30 cellular contexts compared by ENCODE assay signal in genomic region chr2:234724850-234725249, GRCh38.
"Had no signal": no experiment of that assay in that cellular context is flagged by ENCODE, and none has a peak within 500 bp of the region (broad histone marks: within the 10 kb centered on the region; RNA-seq: fewer than 3 reads in every experiment).

No MANE protein-coding gene starts in this region.

- H3K4me1 Mint-ChIP-seq: activated CD4-positive, alpha-beta T cell treated with anti-CD3 and anti-CD28 coated beads for 36 hours; activated CD4-positive, alpha-beta T cell treated with anti-CD3 and anti-CD28 coated beads, Interleukin-2, amount 10 ng/mL, durations not matched to agents 7 days and 5 days; activated naive CD4-positive, alpha-beta T cell treated with anti-CD3 and anti-CD28 coated beads, Interleukin-2, amount 50 U/mL, for 24 hours; activated naive CD8-positive, alpha-beta T cell treated with anti-CD3 and anti-CD28 coated beads, Interleukin-2, amount 10 ng/mL, durations not matched to agents 7 days and 5 days; central memory CD8-positive, alpha-beta T cell had no signal

- H3K4me1 ChIP-seq: ascending aorta had no signal

- H2AFZ ChIP-seq: PC-9 had no signal

- H3K36me3 ChIP-seq: ascending aorta, cardiac muscle cell, MG63 had no signal

- H3K9me3 ChIP-seq: ascending aorta, MG63 had no signal

- H3K36me3 Mint-ChIP-seq: activated naive CD4-positive, alpha-beta T cell treated with anti-CD3 and anti-CD28 coated beads, Interleukin-2, amount 50 U/mL, for 24 hours; activated naive CD8-positive, alpha-beta T cell treated with anti-CD3 and anti-CD28 coated beads, Interleukin-2, amount 10 ng/mL, durations not matched to agents 7 days and 5 days had no signal

- H3K27ac ChIP-seq: ascending aorta, cardiac muscle cell, RWPE1 had no signal

- H3K9me3 Mint-ChIP-seq: activated CD4-positive, alpha-beta T cell treated with anti-CD3 and anti-CD28 coated beads, Interleukin-2, amount 10 ng/mL, durations not matched to agents 7 days and 5 days; activated naive CD4-positive, alpha-beta T cell treated with anti-CD3 and anti-CD28 coated beads, Interleukin-2, amount 50 U/mL, for 24 hours; activated naive CD8-positive, alpha-beta T cell treated with anti-CD3 and anti-CD28 coated beads, Interleukin-2, amount 10 ng/mL, durations not matched to agents 7 days and 5 days; activated T-cell treated with anti-CD3 and anti-CD28 coated beads, Interleukin-2, amount 50 U/mL, for 24 hours; activated T-helper 2 cell treated with anti-CD3 and anti-CD28 coated beads, Interferon-gamma antibody, Interleukin-2, Interleukin-4, amounts not matched to agents 10 μg/mL and 5 μg/mL and 100 μg/mL, durations not matched to agents 14 hours and 24 hours and 36 hours; central memory CD8-positive, alpha-beta T cell had no signal

- H3K27me3 ChIP-seq: ascending aorta, cardiac muscle cell, MG63 had no signal

- DNase-seq: activated CD4-positive, alpha-beta T cell treated with anti-CD3 and anti-CD28 coated beads for 36 hours; activated CD4-positive, alpha-beta T cell treated with anti-CD3 and anti-CD28 coated beads, Interleukin-2, amount 10 ng/mL, durations not matched to agents 7 days and 5 days; activated CD4-positive, alpha-beta T cell treated with anti-CD3 and anti-CD28 coated beads, Interleukin-2, amount 50 U/mL, for 48 hours; activated CD8-positive, alpha-beta T cell treated with anti-CD3 and anti-CD28 coated beads, Interleukin-2, amount 10 ng/mL, durations not matched to agents 7 days and 5 days; activated gamma-delta T cell; activated naive CD4-positive, alpha-beta T cell treated with Interleukin-2 at 50 U/mL for 16 hours; activated naive CD8-positive, alpha-beta T cell treated with anti-CD3 and anti-CD28 coated beads, Interleukin-2, amount 10 ng/mL, durations not matched to agents 7 days and 5 days; activated T-cell treated with anti-CD3 and anti-CD28 coated beads, Interleukin-2, amount 50 U/mL, for 24 hours; amygdala; MG63; NCI-H1048; NCI-H1105 treated with DMSO at 0.1 percent for 48 hours; NCI-H1436; NCI-H1694; NCI-H2029; NCI-H345; NCI-H524 treated with DMSO at 0.1 percent for 48 hours; PC-9; SIG-M5; T-helper 1 cell; T-helper 2 cell; T-helper 9 cell had no signal

- H3K4me3 Mint-ChIP-seq: activated CD4-positive, alpha-beta T cell treated with anti-CD3 and anti-CD28 coated beads for 36 hours; activated CD4-positive, alpha-beta T cell treated with anti-CD3 and anti-CD28 coated beads, Interleukin-2, amount 10 ng/mL, durations not matched to agents 7 days and 5 days; activated CD8-positive, alpha-beta T cell treated with anti-CD3 and anti-CD28 coated beads, Interleukin-2, amount 10 ng/mL, durations not matched to agents 7 days and 5 days; activated naive CD4-positive, alpha-beta T cell treated with anti-CD3 and anti-CD28 coated beads, Interleukin-2, amount 50 U/mL, for 24 hours; activated naive CD8-positive, alpha-beta T cell treated with anti-CD3 and anti-CD28 coated beads, Interleukin-2, amount 10 ng/mL, durations not matched to agents 7 days and 5 days; activated T-cell treated with anti-CD3 and anti-CD28 coated beads, Interleukin-2, amount 50 U/mL, for 24 hours; central memory CD8-positive, alpha-beta T cell had no signal

- ATAC-seq: activated CD4-positive, alpha-beta T cell treated with anti-CD3 and anti-CD28 coated beads for 36 hours; activated CD8-positive, alpha-beta T cell treated with anti-CD3 and anti-CD28 coated beads, Interleukin-2, amount 10 ng/mL, durations not matched to agents 7 days and 5 days; Right ventricle myocardium inferior; SK-N-SH treated with all-trans-retinoic acid at 6 μM for 48 hours had no signal

- H3K27ac Mint-ChIP-seq: activated CD4-positive, alpha-beta T cell treated with anti-CD3 and anti-CD28 coated beads for 36 hours; activated CD4-positive, alpha-beta T cell treated with anti-CD3 and anti-CD28 coated beads, Interleukin-2, amount 10 ng/mL, durations not matched to agents 7 days and 5 days; activated CD8-positive, alpha-beta T cell treated with anti-CD3 and anti-CD28 coated beads, Interleukin-2, amount 10 ng/mL, durations not matched to agents 7 days and 5 days; activated naive CD4-positive, alpha-beta T cell treated with anti-CD3 and anti-CD28 coated beads, Interleukin-2, amount 50 U/mL, for 24 hours; activated naive CD8-positive, alpha-beta T cell treated with anti-CD3 and anti-CD28 coated beads, Interleukin-2, amount 10 ng/mL, durations not matched to agents 7 days and 5 days; activated T-cell treated with anti-CD3 and anti-CD28 coated beads, Interleukin-2, amount 50 U/mL, for 24 hours; activated T-helper 2 cell treated with anti-CD3 and anti-CD28 coated beads, Interferon-gamma antibody, Interleukin-2, Interleukin-4, amounts not matched to agents 10 μg/mL and 5 μg/mL and 100 μg/mL, durations not matched to agents 14 hours and 24 hours and 36 hours had no signal

- H3K4me3 ChIP-seq: ascending aorta, cardiac muscle cell, MG63, PC-9 had no signal

- H3K4me2 ChIP-seq: PC-9 had no signal
